Comparison of ENCODE assay signal across 1 cellular context in genomic region chr9:132043708-132044107, GRCh38.
TF ChIP-seq lines count a peak whose summit lies in the region.

No MANE protein-coding gene starts in this region.

TF ChIP-seq in IMR-90, 13 proteins besides CTCF, POLR2A, EP300 and RAD21 (continued from another document):
- TF ChIP-seq MXI1 (IDR thresholded peaks at IDR 0.05; ENCODE audit: borderline replicate concordance, low read depth, low read length): no peak
- TF ChIP-seq USF2 (IDR thresholded peaks at IDR 0.05; ENCODE audit: low read depth, low read length): no peak
- TF ChIP-seq FOS (IDR thresholded peaks at IDR 0.05; ENCODE audit: low read depth, low read length): no peak
- no peak for TF ChIP-seq CEBPB (IDR thresholded peaks at IDR 0.05; ENCODE audit: low read depth, low read length)
- TF ChIP-seq RCOR1 (IDR thresholded peaks at IDR 0.05; ENCODE audit: insufficient replicate concordance, low read length): no peak
- TF ChIP-seq NFE2L2 (IDR thresholded peaks at IDR 0.05; ENCODE audit: low read depth, low read length): no peak
